In genomic region chr9:132044176-132044880, GRCh38 we compare ENCODE assay signal across 23 cellular contexts. TPM values are rescaled to one million over a fixed set of nuclear protein-coding genes. Genes with fewer than 3 reads are reported as not detected.
DNase-seq lines count a peak whose midpoint lies in the region; ATAC-seq, FAIRE-seq and TF ChIP-seq lines count a peak whose summit lies in the region.
"Had no signal": no experiment of that assay in that cellular context is flagged by ENCODE, and none has a peak within 500 bp of the region (broad histone marks: within the 10 kb centered on the region; RNA-seq: fewer than 3 reads in every experiment).

No MANE protein-coding gene starts in this region.

- H3K27me3 ChIP-seq in SK-N-SH (ENCODE audit: insufficient read depth) (no peaks in the 10 kb centered on the region), GM12878 (replicated peaks in 1 of 2; ENCODE audit: control insufficient read depth in 2 of 2, insufficient read depth in 2 of 2, low read length in 1 of 2) (no peaks in the 10 kb centered on the region), body of pancreas (no peaks in the 10 kb centered on the region)
- H3K27me3 ChIP-seq: MG63 had no signal

- H4K20me1 ChIP-seq in SK-N-SH (ENCODE audit: insufficient read depth) (no peaks in the 10 kb centered on the region), GM12878 (ENCODE audit: control insufficient read depth, insufficient read depth) (no peaks in the 10 kb centered on the region; the same call in 1 of the 2 replicates)

- TF ChIP-seq POLR2A in GM12878 (IDR thresholded peaks at IDR 0.05; ENCODE audit: low read depth, low read length) = no peak
- no peak for TF ChIP-seq POLR2A in body of pancreas (IDR thresholded peaks at IDR 0.05)

- H3K4me1 ChIP-seq in SK-N-SH (ENCODE audit: control insufficient read depth in 1 of 2, insufficient read depth in 2 of 2, low read depth in 1 of 2, low read length in 1 of 2) (peaks cover 34 to 37% of the 10 kb centered on the region in 2 experiments), GM12878 (ENCODE audit: control insufficient read depth, insufficient read depth, low read length) (no peaks in the 10 kb centered on the region), body of pancreas (peaks cover 11% of the 10 kb centered on the region)
- H3K4me1 ChIP-seq: Caco-2 had no signal

- BruUV-seq in GM12878 (replicated peaks; lab: Mats Ljungman, UMichigan) = no TSS peak

- CTCF ChIA-PET in SK-N-SH (lab: Yijun Ruan, JAX) (interaction anchor here (1.9 kb wide), 1 partner anchor 12 kb away, joined by 4 read pairs; no protein-coding TSS in a partner anchor), GM12878 (lab: Yijun Ruan, JAX) (no interaction called here)

- H3K79me2 ChIP-seq in SK-N-SH (ENCODE audit: insufficient read depth) = peaks cover 72% of the 10 kb centered on the region
- H3K79me2 ChIP-seq in GM12878 (ENCODE audit: control insufficient read depth, insufficient read depth, low read length) = no peaks in the 10 kb centered on the region

- H3K36me3 ChIP-seq in SK-N-SH (replicated peaks in 1 of 2; ENCODE audit: control insufficient read depth in 1 of 2, insufficient read depth in 2 of 2, low read length in 1 of 2) (no peaks in the 10 kb centered on the region), GM12878 (ENCODE audit: control insufficient read depth in 2 of 2, insufficient read depth in 2 of 2, low read length in 1 of 2) (peaks cover 0 to 1% of the 10 kb centered on the region in 2 experiments; a peak in 1 of 4 replicates), body of pancreas (replicated peaks in 1 of 2; ENCODE audit: insufficient read depth in 1 of 2, low read depth in 2 of 2) (no peaks in the 10 kb centered on the region)
- H3K36me3 ChIP-seq: MG63 had no signal

- H3K4me2 ChIP-seq in SK-N-SH = peak overlapping the region; percentile 2; the same call in 1 of the 2 replicates
- no peak overlapping the region for H3K4me2 ChIP-seq in GM12878 (ENCODE audit: control insufficient read depth, insufficient read depth)
- H3K4me2 ChIP-seq: KMS-11 had no signal

- H3K27ac ChIP-seq in SK-N-SH (ENCODE audit: low read depth in 2 of 2, low read length in 1 of 2) (no peak overlapping the region; a peak in 1 of 4 replicates), GM12878 (ENCODE audit: control insufficient read depth, insufficient read depth) (no peak overlapping the region), substantia nigra (ENCODE audit: low read depth, low read length, poor library complexity, severe bottlenecking) (no peak overlapping the region), body of pancreas (no peak overlapping the region)
- H3K27ac ChIP-seq: C4-2B, KMS-11 had no signal

- no peak overlapping the region for H2AFZ ChIP-seq in SK-N-SH (ENCODE audit: low read depth)
- H2AFZ ChIP-seq in GM12878 (ENCODE audit: control insufficient read depth, low read depth, low read length) = no peak overlapping the region
- H2AFZ ChIP-seq: GM23248 had no signal

- POLR2A ChIA-PET in SK-N-SH (lab: Yijun Ruan, JAX) = no interaction called here
- POLR2A ChIA-PET in GM12878 (lab: Charles Lee) = no interaction called here

- RAD21 ChIA-PET in GM12878 (lab: Charles Lee; ENCODE audit: unreplicated experiment) = no interaction called here

- ATAC-seq in SK-N-SH treated with all-trans-retinoic acid at 6 μM for 48 hours (no peak), GM12878 (no peak), body of pancreas (no peak), HG02623 (IDR thresholded peaks at IDR 0.05; ENCODE audit: unreplicated experiment) (no peak)
- ATAC-seq: HCT116 had no signal

- WGBS in SK-N-SH (ENCODE audit: low lambda C conversion rate) = 92% methylated on average over 8 of the region's 8 CpGs
- 89% methylated on average over 8 of the region's 8 CpGs for WGBS in GM12878 (ENCODE audit: insufficient coverage, insufficient replicate concordance, low lambda C conversion rate, missing lambda C conversion rate)
- 92% methylated on average over 8 of the region's 8 CpGs for WGBS in body of pancreas, 2 donors

- no peaks in the 10 kb centered on the region for H3K9me3 ChIP-seq in SK-N-SH
- no peaks in the 10 kb centered on the region for H3K9me3 ChIP-seq in GM12878 (replicated peaks; ENCODE audit: control insufficient read depth, insufficient read depth, low read length)
- no peaks in the 10 kb centered on the region for H3K9me3 ChIP-seq in body of pancreas
- H3K9me3 ChIP-seq: Caco-2, MG63 had no signal

- intact Hi-C loops in GM12878 (cut with micrococcal nuclease; ENCODE audit: unreplicated experiment) (no loop called here), body of pancreas (cut with DNase I) (no loop called here)

- no peak overlapping the region for H3K9ac ChIP-seq in SK-N-SH
- H3K9ac ChIP-seq in GM12878 (ENCODE audit: control insufficient read depth, insufficient read depth, low read length) = no peak overlapping the region
- H3K9ac ChIP-seq: GM23248, KMS-11 had no signal

- H3K4me3 ChIP-seq in SK-N-SH (ENCODE audit: low read depth in 2 of 2, low read length in 1 of 2) (no peak overlapping the region), GM12878 (no peak overlapping the region), body of pancreas (no peak overlapping the region)
- H3K4me3 ChIP-seq: GM23248, MG63 had no signal

- H3K9me2 ChIP-seq in SK-N-SH = no peaks in the 10 kb centered on the region; the same call in 1 of the 2 replicates

- DNase-seq in SK-N-SH (no peak), GM12878 (ENCODE audit: low read depth, low spot score) (no peak), left kidney (ENCODE audit: low read depth, low spot score) (peak; percentile 61), substantia nigra (lab: John Stamatoyannopoulos, UW) (no peak), body of pancreas (no peak), DMS 273 treated with DMSO at 0.1 percent for 48 hours (lab: John Stamatoyannopoulos, UW) (no peak)
- DNase-seq: 8988T, Caco-2, DMS79, GM23248, MG63, NCI-H1092 treated with DMSO at 0.1 percent for 48 hours, NCI-H1694, NCI-H345, NCI-H774, SHP77 treated with DMSO at 0.1 percent for 48 hours had no signal

- peak; percentile 47 for FAIRE-seq in GM12878 (lab: Jason Lieb, UNC)
- FAIRE-seq: GM12891, GM19239 had no signal

- TF ChIP-seq CTCF in SK-N-SH (IDR thresholded peaks at IDR 0.05) = no peak
- no peak for TF ChIP-seq CTCF in GM12878 (IDR thresholded peaks at IDR 0.05 in 2 of 3, conservative IDR thresholded peaks at IDR 0.05 in 1 of 3; ENCODE audit: control insufficient read depth in 2 of 3, extremely low read depth in 1 of 3, insufficient read depth in 1 of 3, low read depth in 3 of 3, low read length in 3 of 3)
- no peak for TF ChIP-seq CTCF in body of pancreas (IDR thresholded peaks at IDR 0.05)

- in situ Hi-C loops in GM12878 (cut with MboI) = no loop called here

- H3F3A ChIP-seq in SK-N-SH (replicated peaks; ENCODE audit: insufficient read depth) = peaks cover 10% of the 10 kb centered on the region

- TF ChIP-seq EP300 in SK-N-SH (IDR thresholded peaks at IDR 0.05; ENCODE audit: borderline replicate concordance in 1 of 2, low read depth in 1 of 2, low read length in 1 of 2) = no peak
- no peak for TF ChIP-seq EP300 in GM12878 (IDR thresholded peaks at IDR 0.05; ENCODE audit: borderline replicate concordance in 1 of 2, control insufficient read depth in 1 of 2, low read depth in 2 of 2, low read length in 2 of 2)

- TF ChIP-seq RAD21 in SK-N-SH (IDR thresholded peaks at IDR 0.05; ENCODE audit: low read length) = no peak
- no peak for TF ChIP-seq RAD21 in GM12878 (IDR thresholded peaks at IDR 0.05; ENCODE audit: insufficient read depth, low read depth, low read length)

- SMC1A ChIA-PET in GM12878 (lab: Charles Lee; ENCODE audit: uncharacterized antibody, unreplicated experiment) = no interaction called here

TF ChIP-seq in SK-N-SH, 30 proteins besides CTCF, POLR2A, EP300 and RAD21 (continues in another document):
- TF ChIP-seq CHD2 (IDR thresholded peaks at IDR 0.05; ENCODE audit: low read length, partially characterized antibody) = no peak

TF ChIP-seq in SK-N-SH treated with all-trans-retinoic acid at 6 μM for 48 hours, 23 proteins besides CTCF, POLR2A, EP300 and RAD21 (continues in another document):
- no peak for TF ChIP-seq ZFP30 (CRISPR knock-in tag; IDR thresholded peaks at IDR 0.05)

TF ChIP-seq in GM12878, 131 proteins besides CTCF, POLR2A, EP300 and RAD21:
- TF ChIP-seq BCL3 (IDR thresholded peaks at IDR 0.05; ENCODE audit: borderline replicate concordance, insufficient read depth, low read depth, low read length, poor library complexity, severe bottlenecking) (peak; percentile 40), HDAC2 (IDR thresholded peaks at IDR 0.05) (no peak)

RNA-seq across cellular contexts. Expression of gene MED27, which starts 35.3 kb away (rescaled TPM):
- polyA plus RNA-seq in SK-N-SH (2012; rRNA removed) = 35.0 and 38.2 TPM in 2 replicates
- 27.6 and 33.7 TPM in 2 replicates for polyA plus RNA-seq in SK-N-SH (2012; cell fraction: cytosol; rRNA removed)
- 26.2 and 26.9 TPM in 2 replicates for polyA plus RNA-seq in SK-N-SH (2012; cell fraction: nucleus; rRNA removed)
- total RNA-seq in GM12878 (2013; cell fraction: nucleolus; rRNA removed) = 24.9 and 26.4 TPM in 2 replicates
- 31.9 and 34.2 TPM in 2 replicates for total RNA-seq in GM12878 (2014; rRNA removed)
- 17.3 and 20.3 TPM in 2 replicates for total RNA-seq in GM12878 (2014; rRNA removed; fragmentation: Illumina TruSeq; extraction: Trizol)
- 24.4 and 25.9 TPM in 2 replicates for total RNA-seq in GM12878 (2021)
- 15.6 TPM for polyA plus RNA-seq in GM12878 (2011; ENCODE audit: low read depth)
- polyA plus RNA-seq in GM12878 (2011; rRNA removed) = 23.1 and 36.9 TPM in 2 replicates
- polyA plus RNA-seq in GM12878 (2011; cell fraction: cytosol; rRNA removed) = 48.8 and 50.9 TPM in 2 replicates
- polyA plus RNA-seq in GM12878 (2011; cell fraction: nucleus; rRNA removed) = 24.5 and 27.8 TPM in 2 replicates
- polyA plus RNA-seq in GM12878 (2012) = 17.0 and 17.5 TPM in 2 replicates
- polyA plus RNA-seq in GM12878 (2014; fragmentation: Illumina TruSeq; extraction: Trizol) = 22.4 and 27.6 TPM in 2 replicates
- 10 to 100 TPM; 47.7 to 50.3 TPM for polyA plus RNA-seq in GM12878 (2014; fragmentation: Nextera tagmentation; extraction: Ambion mirVana)
- 24.8 and 30.3 TPM in 2 replicates for polyA plus RNA-seq in GM12878 (2014; rRNA removed)
- 10 to 100 TPM; 46.2 to 49.1 TPM for polyA plus RNA-seq in GM12878 (2016; fragmentation: Nextera tagmentation; extraction: Ambion mirVana)
- 35.1 and 41.1 TPM in 2 replicates for polyA minus RNA-seq in GM12878 (2011; rRNA and poly(A)+ RNA removed)
- 11.9 and 15.6 TPM in 2 replicates for polyA minus RNA-seq in GM12878 (2011; cell fraction: cytosol; rRNA and poly(A)+ RNA removed)
- polyA minus RNA-seq in GM12878 (2011; cell fraction: nucleus; rRNA and poly(A)+ RNA removed) = 16.6 and 24.6 TPM in 2 replicates
- total RNA-seq in body of pancreas = 10 to 100 TPM in 1 of 2 donors, 1 to 10 TPM in 1; 3.4 to 11.5 TPM

Comparison
In these comparisons a context has a peak if more than half of its experiments do, and no peak if none do; other contexts are left out.
1. Of the 26 proteins assayed by ChIP-seq in both GM12878 and SK-N-SH: peak only in GM12878: none; only in SK-N-SH: TCF12; in both: none; in neither: 25.